ENCODE assay signal across 22 cellular contexts in the genomic region with DNA sequence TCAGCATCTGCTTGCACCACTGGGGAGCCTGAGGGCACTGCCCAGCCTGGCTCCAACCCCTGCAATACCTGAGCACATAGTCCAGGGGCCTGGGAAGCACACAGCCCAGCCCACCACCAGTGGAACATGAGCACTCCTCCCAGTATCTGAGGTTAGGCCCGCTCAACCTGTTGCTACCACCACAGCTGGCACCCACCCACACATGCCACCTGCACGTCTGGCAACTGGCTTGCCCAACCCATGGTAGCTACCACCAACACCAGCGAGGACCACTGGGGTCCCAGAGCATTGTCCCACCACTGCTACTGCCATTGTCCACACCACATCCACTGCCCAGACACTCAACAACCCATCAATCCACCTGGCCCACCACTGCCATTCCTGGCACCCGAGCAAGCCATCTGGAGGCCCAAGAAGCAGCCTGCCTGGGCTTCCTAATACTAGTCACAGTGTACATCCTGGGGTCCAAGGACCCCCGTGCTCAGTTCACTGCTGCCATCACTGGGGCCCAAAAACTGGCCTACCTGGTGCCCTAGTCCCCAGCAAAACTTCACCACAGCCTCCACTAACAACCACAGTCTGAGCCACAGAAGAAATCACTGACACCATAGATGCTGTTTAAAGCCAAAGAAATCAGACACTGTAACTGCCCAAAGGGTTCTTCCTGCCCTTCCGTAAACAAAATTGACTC.
"Had no signal": no experiment of that assay in that cellular context is flagged by ENCODE, and none has a peak within 500 bp of the region (broad histone marks: within the 10 kb centered on the region; RNA-seq: fewer than 3 reads in every experiment).

No MANE protein-coding gene starts in this region.

- H3K4me1 Mint-ChIP-seq: activated CD4-positive, alpha-beta T cell treated with anti-CD3 and anti-CD28 coated beads, Interleukin-2, amount 10 ng/mL, durations not matched to agents 24 days and 14 days; activated naive CD4-positive, alpha-beta T cell treated with anti-CD3 and anti-CD28 coated beads, Interleukin-2, amount 50 U/mL, for 24 hours; central memory CD8-positive, alpha-beta T cell; neural progenitor cell; stimulated activated effector memory CD8-positive, alpha-beta T cell treated with anti-CD3 and anti-CD28 coated beads, Interleukin-12 subunit alpha, Interleukin-12 subunit beta, amount 100 ng/mL, for 72 hours; stimulated activated naive CD8-positive, alpha-beta T cell treated with anti-CD3 and anti-CD28 coated beads, Interleukin-15, amount 100 ng/mL, for 72 hours had no signal

- H3K27ac Mint-ChIP-seq: activated CD4-positive, alpha-beta T cell treated with anti-CD3 and anti-CD28 coated beads, Interleukin-2, amount 10 ng/mL, durations not matched to agents 24 days and 14 days; activated CD8-positive, alpha-beta T cell treated with anti-CD3 and anti-CD28 coated beads for 36 hours; activated naive CD4-positive, alpha-beta T cell treated with anti-CD3 and anti-CD28 coated beads, Interleukin-2, amount 50 U/mL, for 24 hours; activated T-helper 2 cell treated with anti-CD3 and anti-CD28 coated beads, Interferon-gamma antibody, Interleukin-2, Interleukin-4, amounts not matched to agents 10 μg/mL and 5 μg/mL and 100 μg/mL, durations not matched to agents 14 hours and 24 hours and 36 hours; neural progenitor cell; stimulated activated effector memory CD8-positive, alpha-beta T cell treated with anti-CD3 and anti-CD28 coated beads, Interleukin-12 subunit alpha, Interleukin-12 subunit beta, amount 100 ng/mL, for 72 hours had no signal

- ATAC-seq: activated CD8-positive, alpha-beta T cell treated with anti-CD3 and anti-CD28 coated beads for 36 hours; gastrocnemius medialis; left cardiac atrium; left ventricle myocardium superior; right lobe of liver; stimulated activated effector memory CD8-positive, alpha-beta T cell treated with anti-CD3 and anti-CD28 coated beads, Interleukin-12 subunit alpha, Interleukin-12 subunit beta, amount 100 ng/mL, for 72 hours; stimulated activated naive CD8-positive, alpha-beta T cell treated with anti-CD3 and anti-CD28 coated beads, Interleukin-15, amount 100 ng/mL, for 72 hours; upper lobe of right lung had no signal

- H3K4me3 Mint-ChIP-seq: activated CD4-positive, alpha-beta T cell treated with anti-CD3 and anti-CD28 coated beads, Interleukin-2, amount 10 ng/mL, durations not matched to agents 24 days and 14 days; activated CD8-positive, alpha-beta T cell treated with anti-CD3 and anti-CD28 coated beads for 36 hours; activated naive CD4-positive, alpha-beta T cell treated with anti-CD3 and anti-CD28 coated beads, Interleukin-2, amount 50 U/mL, for 24 hours; central memory CD8-positive, alpha-beta T cell; neural progenitor cell; stimulated activated effector memory CD8-positive, alpha-beta T cell treated with anti-CD3 and anti-CD28 coated beads, Interleukin-12 subunit alpha, Interleukin-12 subunit beta, amount 100 ng/mL, for 72 hours; stimulated activated naive CD8-positive, alpha-beta T cell treated with anti-CD3 and anti-CD28 coated beads, Interleukin-15, amount 100 ng/mL, for 72 hours had no signal

- H3K27me3 Mint-ChIP-seq: activated CD8-positive, alpha-beta T cell treated with anti-CD3 and anti-CD28 coated beads for 36 hours; activated naive CD4-positive, alpha-beta T cell treated with anti-CD3 and anti-CD28 coated beads, Interleukin-2, amount 50 U/mL, for 24 hours; central memory CD8-positive, alpha-beta T cell; stimulated activated naive CD8-positive, alpha-beta T cell treated with anti-CD3 and anti-CD28 coated beads, Interleukin-15, amount 100 ng/mL, for 72 hours had no signal

- H3K36me3 Mint-ChIP-seq: neural progenitor cell; stimulated activated effector memory CD8-positive, alpha-beta T cell treated with anti-CD3 and anti-CD28 coated beads, Interleukin-12 subunit alpha, Interleukin-12 subunit beta, amount 100 ng/mL, for 72 hours had no signal

- DNase-seq: activated CD4-positive, CD25-positive, alpha-beta regulatory T cell treated with anti-CD3 and anti-CD28 coated beads, Interleukin-2, amount 50 U/mL, for 72 hours; activated CD8-positive, alpha-beta T cell treated with anti-CD3 and anti-CD28 coated beads for 36 hours; activated T-cell treated with anti-CD3 and anti-CD28 coated beads, Interleukin-2, amount 50 U/mL, for 48 hours; anterior cingulate cortex; dermis blood vessel endothelial cell; effector CD8-positive, alpha-beta T cell; gastrocnemius medialis; glutamatergic neuron; islet precursor cell; left cardiac atrium; left ventricle myocardium superior; right lobe of liver; stimulated activated CD4-positive, alpha-beta T cell treated with anti-CD3 and anti-CD28 coated beads, Interleukin-4, amount 100 ng/mL, for 24 hours; stimulated activated naive CD8-positive, alpha-beta T cell treated with anti-CD3 and anti-CD28 coated beads, Interleukin-15, amount 100 ng/mL, for 72 hours; substantia nigra; upper lobe of right lung had no signal

- H3K9me3 Mint-ChIP-seq: activated CD8-positive, alpha-beta T cell treated with anti-CD3 and anti-CD28 coated beads for 36 hours; activated naive CD4-positive, alpha-beta T cell treated with anti-CD3 and anti-CD28 coated beads, Interleukin-2, amount 50 U/mL, for 24 hours; activated T-helper 2 cell treated with anti-CD3 and anti-CD28 coated beads, Interferon-gamma antibody, Interleukin-2, Interleukin-4, amounts not matched to agents 10 μg/mL and 5 μg/mL and 100 μg/mL, durations not matched to agents 14 hours and 24 hours and 36 hours; central memory CD8-positive, alpha-beta T cell; stimulated activated effector memory CD8-positive, alpha-beta T cell treated with anti-CD3 and anti-CD28 coated beads, Interleukin-12 subunit alpha, Interleukin-12 subunit beta, amount 100 ng/mL, for 72 hours; stimulated activated naive CD8-positive, alpha-beta T cell treated with anti-CD3 and anti-CD28 coated beads, Interleukin-15, amount 100 ng/mL, for 72 hours had no signal
